In the genomic region with DNA sequence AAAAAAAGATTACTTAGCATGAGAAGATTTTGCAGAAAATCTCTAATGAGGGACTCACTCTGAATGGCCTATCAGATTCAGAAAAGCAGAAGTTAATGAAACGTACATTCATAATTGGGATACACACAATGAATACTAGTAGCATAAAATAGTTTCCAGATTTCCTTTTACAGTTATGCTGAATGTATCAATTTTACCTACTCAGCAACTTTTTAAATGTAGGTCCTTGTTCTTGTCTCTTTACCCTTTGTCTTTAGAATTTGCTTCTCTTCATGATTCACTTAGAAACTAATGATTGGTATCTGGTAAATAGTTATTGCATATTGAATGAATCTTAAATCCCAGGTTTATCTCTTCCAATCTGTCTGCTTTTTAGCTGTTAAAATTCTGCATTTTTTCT, we compare ENCODE assay signal across 1 cellular context.
TF ChIP-seq lines count a peak whose summit lies in the region.

No MANE protein-coding gene starts in this region.

TF ChIP-seq in K562, 482 proteins besides CTCF, POLR2A, EP300 and RAD21 (continued from another document):
- TF ChIP-seq SIN3A (IDR thresholded peaks at IDR 0.05; ENCODE audit: borderline replicate concordance in 2 of 2, control insufficient read depth in 1 of 2, low read depth in 2 of 2, low read length in 2 of 2) (no peak), C11orf30 (IDR thresholded peaks at IDR 0.05; ENCODE audit: low read depth) (peak; percentile 80), ZNF316 (IDR thresholded peaks at IDR 0.05) (peak; percentile 90), ZNF766 (CRISPR knock-in tag; conservative IDR thresholded peaks at IDR 0.05) (no peak), MCM5 (IDR thresholded peaks at IDR 0.05; ENCODE audit: low read depth) (no peak), NR2F6 (CRISPR knock-in tag; IDR thresholded peaks at IDR 0.05) (no peak), MAFG (tag; conservative IDR thresholded peaks at IDR 0.05) (peak; percentile 73), NFXL1 (CRISPR knock-in tag; IDR thresholded peaks at IDR 0.05) (no peak), ZNF717 (CRISPR knock-in tag; IDR thresholded peaks at IDR 0.05) (no peak), GTF2F1 (IDR thresholded peaks at IDR 0.05; ENCODE audit: low read depth, low read length) (no peak), E2F3 (CRISPR knock-in tag; IDR thresholded peaks at IDR 0.05) (no peak), ATF1 (CRISPR knock-in tag; IDR thresholded peaks at IDR 0.05) (no peak), ATF1 (tag; IDR thresholded peaks at IDR 0.05) (no peak), TEAD2 (tag; IDR thresholded peaks at IDR 0.05) (no peak), ZNF445 (CRISPR knock-in tag; IDR thresholded peaks at IDR 0.05; ENCODE audit: low read depth) (no peak)
- TF ChIP-seq, protein P1, sequence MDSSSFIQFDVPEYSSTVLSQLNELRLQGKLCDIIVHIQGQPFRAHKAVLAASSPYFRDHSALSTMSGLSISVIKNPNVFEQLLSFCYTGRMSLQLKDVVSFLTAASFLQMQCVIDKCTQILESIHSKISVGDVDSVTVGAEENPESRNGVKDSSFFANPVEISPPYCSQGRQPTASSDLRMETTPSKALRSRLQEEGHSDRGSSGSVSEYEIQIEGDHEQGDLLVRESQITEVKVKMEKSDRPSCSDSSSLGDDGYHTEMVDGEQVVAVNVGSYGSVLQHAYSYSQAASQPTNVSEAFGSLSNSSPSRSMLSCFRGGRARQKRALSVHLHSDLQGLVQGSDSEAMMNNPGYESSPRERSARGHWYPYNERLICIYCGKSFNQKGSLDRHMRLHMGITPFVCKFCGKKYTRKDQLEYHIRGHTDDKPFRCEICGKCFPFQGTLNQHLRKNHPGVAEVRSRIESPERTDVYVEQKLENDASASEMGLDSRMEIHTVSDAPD (CRISPR knock-in tag; IDR thresholded peaks at IDR 0.05): no peak
- TF ChIP-seq, protein P2, sequence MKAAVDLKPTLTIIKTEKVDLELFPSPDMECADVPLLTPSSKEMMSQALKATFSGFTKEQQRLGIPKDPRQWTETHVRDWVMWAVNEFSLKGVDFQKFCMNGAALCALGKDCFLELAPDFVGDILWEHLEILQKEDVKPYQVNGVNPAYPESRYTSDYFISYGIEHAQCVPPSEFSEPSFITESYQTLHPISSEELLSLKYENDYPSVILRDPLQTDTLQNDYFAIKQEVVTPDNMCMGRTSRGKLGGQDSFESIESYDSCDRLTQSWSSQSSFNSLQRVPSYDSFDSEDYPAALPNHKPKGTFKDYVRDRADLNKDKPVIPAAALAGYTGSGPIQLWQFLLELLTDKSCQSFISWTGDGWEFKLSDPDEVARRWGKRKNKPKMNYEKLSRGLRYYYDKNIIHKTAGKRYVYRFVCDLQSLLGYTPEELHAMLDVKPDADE (conservative IDR thresholded peaks at IDR 0.05; ENCODE audit: control insufficient read depth, low read depth, low read length): no peak
- TF ChIP-seq, protein P3, sequence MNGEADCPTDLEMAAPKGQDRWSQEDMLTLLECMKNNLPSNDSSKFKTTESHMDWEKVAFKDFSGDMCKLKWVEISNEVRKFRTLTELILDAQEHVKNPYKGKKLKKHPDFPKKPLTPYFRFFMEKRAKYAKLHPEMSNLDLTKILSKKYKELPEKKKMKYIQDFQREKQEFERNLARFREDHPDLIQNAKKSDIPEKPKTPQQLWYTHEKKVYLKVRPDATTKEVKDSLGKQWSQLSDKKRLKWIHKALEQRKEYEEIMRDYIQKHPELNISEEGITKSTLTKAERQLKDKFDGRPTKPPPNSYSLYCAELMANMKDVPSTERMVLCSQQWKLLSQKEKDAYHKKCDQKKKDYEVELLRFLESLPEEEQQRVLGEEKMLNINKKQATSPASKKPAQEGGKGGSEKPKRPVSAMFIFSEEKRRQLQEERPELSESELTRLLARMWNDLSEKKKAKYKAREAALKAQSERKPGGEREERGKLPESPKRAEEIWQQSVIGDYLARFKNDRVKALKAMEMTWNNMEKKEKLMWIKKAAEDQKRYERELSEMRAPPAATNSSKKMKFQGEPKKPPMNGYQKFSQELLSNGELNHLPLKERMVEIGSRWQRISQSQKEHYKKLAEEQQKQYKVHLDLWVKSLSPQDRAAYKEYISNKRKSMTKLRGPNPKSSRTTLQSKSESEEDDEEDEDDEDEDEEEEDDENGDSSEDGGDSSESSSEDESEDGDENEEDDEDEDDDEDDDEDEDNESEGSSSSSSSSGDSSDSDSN (IDR thresholded peaks at IDR 0.05; ENCODE audit: borderline replicate concordance in 1 of 2, low read depth in 2 of 2, low read length in 2 of 2): no peak
- TF ChIP-seq, protein P4, sequence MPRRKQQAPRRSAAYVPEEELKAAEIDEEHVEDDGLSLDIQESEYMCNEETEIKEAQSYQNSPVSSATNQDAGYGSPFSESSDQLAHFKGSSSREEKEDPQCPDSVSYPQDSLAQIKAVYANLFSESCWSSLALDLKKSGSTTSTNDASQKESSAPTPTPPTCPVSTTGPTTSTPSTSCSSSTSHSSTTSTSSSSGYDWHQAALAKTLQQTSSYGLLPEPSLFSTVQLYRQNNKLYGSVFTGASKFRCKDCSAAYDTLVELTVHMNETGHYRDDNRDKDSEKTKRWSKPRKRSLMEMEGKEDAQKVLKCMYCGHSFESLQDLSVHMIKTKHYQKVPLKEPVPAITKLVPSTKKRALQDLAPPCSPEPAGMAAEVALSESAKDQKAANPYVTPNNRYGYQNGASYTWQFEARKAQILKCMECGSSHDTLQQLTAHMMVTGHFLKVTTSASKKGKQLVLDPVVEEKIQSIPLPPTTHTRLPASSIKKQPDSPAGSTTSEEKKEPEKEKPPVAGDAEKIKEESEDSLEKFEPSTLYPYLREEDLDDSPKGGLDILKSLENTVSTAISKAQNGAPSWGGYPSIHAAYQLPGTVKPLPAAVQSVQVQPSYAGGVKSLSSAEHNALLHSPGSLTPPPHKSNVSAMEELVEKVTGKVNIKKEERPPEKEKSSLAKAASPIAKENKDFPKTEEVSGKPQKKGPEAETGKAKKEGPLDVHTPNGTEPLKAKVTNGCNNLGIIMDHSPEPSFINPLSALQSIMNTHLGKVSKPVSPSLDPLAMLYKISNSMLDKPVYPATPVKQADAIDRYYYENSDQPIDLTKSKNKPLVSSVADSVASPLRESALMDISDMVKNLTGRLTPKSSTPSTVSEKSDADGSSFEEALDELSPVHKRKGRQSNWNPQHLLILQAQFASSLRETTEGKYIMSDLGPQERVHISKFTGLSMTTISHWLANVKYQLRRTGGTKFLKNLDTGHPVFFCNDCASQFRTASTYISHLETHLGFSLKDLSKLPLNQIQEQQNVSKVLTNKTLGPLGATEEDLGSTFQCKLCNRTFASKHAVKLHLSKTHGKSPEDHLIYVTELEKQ (CRISPR knock-in tag; IDR thresholded peaks at IDR 0.05): no peak
- TF ChIP-seq, protein P5, sequence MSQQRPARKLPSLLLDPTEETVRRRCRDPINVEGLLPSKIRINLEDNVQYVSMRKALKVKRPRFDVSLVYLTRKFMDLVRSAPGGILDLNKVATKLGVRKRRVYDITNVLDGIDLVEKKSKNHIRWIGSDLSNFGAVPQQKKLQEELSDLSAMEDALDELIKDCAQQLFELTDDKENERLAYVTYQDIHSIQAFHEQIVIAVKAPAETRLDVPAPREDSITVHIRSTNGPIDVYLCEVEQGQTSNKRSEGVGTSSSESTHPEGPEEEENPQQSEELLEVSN (IDR thresholded peaks at IDR 0.05; ENCODE audit: borderline replicate concordance in 1 of 2, extremely low read depth in 1 of 2, insufficient read depth in 1 of 2, insufficient read length in 1 of 2, low read depth in 1 of 2, low read length in 1 of 2, poor library complexity in 1 of 2, severe bottlenecking in 1 of 2): no peak
